ENCODE assay signal across 22 cellular contexts in the genomic region with DNA sequence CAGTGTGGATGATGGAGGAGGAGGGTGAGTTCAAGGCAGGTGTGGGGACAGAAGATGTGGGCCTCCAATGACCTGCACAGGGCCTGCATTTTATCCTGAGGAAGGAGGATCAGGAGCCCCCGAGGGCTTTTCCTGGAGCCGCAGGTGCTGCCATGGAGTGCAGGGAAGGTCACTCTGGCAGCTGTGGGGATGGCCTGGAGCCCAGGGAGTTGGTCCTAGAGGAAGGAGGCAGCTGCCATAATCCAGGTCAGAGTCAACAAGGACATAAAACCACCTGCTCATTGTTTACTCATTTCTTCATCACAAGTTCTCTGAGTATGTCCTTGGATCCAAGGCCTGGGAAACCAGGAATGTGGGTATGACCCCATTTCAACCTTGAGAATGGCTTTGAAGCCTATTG.
DNase-seq lines count a peak whose midpoint lies in the region; ATAC-seq and TF ChIP-seq lines count a peak whose summit lies in the region.
"Had no signal": no experiment of that assay in that cellular context is flagged by ENCODE, and none has a peak within 500 bp of the region (broad histone marks: within the 10 kb centered on the region; RNA-seq: fewer than 3 reads in every experiment).

No MANE protein-coding gene starts in this region.

- DNase-seq in GM13976 (ENCODE audit: low spot score) (peak; percentile 12), NCI-H2196 (lab: John Stamatoyannopoulos, UW; ENCODE audit: unreplicated experiment) (peak; percentile 26), SHP77 treated with DMSO at 0.1 percent for 48 hours (lab: John Stamatoyannopoulos, UW) (peak; percentile 13), neural progenitor cell (ENCODE audit: low spot score) (no peak), AG20443 (ENCODE audit: low spot score) (no peak)
- DNase-seq: ACHN; AML-193; C1 segment of cervical spinal cord; CD8-positive, alpha-beta memory T cell; IMR-90; MV-4-11; NCI-H1694 treated with DMSO at 0.1 percent for 48 hours; NCI-H226; NCI-H510A treated with DMSO at 0.1 percent for 48 hours; NCI-H82; SW 1271; T-helper 17 cell had no signal

- no peaks in the 10 kb centered on the region for H3K36me3 ChIP-seq in neural progenitor cell
- H3K36me3 ChIP-seq: HAP-1 had no signal

- no peak overlapping the region for H3K27ac ChIP-seq in neural progenitor cell
- H3K27ac ChIP-seq: SK-N-MC had no signal

- H3K4me2 ChIP-seq in neural progenitor cell, result no peak overlapping the region

- H3K79me2 ChIP-seq in neural progenitor cell (ENCODE audit: low read depth), result no peaks in the 10 kb centered on the region

- in situ Hi-C loops in GM13976 (cut with MboI; ENCODE audit: low sequenced_read_pairs, unreplicated experiment), result no loop called here

- no peaks in the 10 kb centered on the region for H3K4me1 ChIP-seq in neural progenitor cell
- H3K4me1 ChIP-seq: HAP-1 had no signal

- no peak overlapping the region for H3K4me3 ChIP-seq in neural progenitor cell
- H3K4me3 ChIP-seq: HAP-1, SK-N-MC had no signal

- no peaks in the 10 kb centered on the region for H3K9me3 ChIP-seq in neural progenitor cell (ENCODE audit: low read depth)
- H3K9me3 ChIP-seq: HAP-1 had no signal

- TF ChIP-seq CTCF in GM13976 (IDR thresholded peaks at IDR 0.05; ENCODE audit: borderline replicate concordance, control extremely low read depth, extremely low read depth, insufficient read depth, missing control alignments), result no peak
- TF ChIP-seq CTCF in neural progenitor cell (IDR thresholded peaks at IDR 0.05), result no peak

- H2AFZ ChIP-seq in neural progenitor cell (replicated peaks), result no peak overlapping the region

- H3F3A ChIP-seq in neural progenitor cell (ENCODE audit: low read depth), result no peaks in the 10 kb centered on the region

- H3K9ac ChIP-seq in neural progenitor cell, result no peak overlapping the region

- no peak overlapping the region for H3K27ac Mint-ChIP-seq in neural progenitor cell
- H3K27ac Mint-ChIP-seq: T-helper 17 cell had no signal

- H4K20me1 ChIP-seq in neural progenitor cell (ENCODE audit: low read depth), result no peaks in the 10 kb centered on the region

- H3K4me1 Mint-ChIP-seq in neural progenitor cell, result no peaks in the 10 kb centered on the region
- H3K4me1 Mint-ChIP-seq: CD8-positive, alpha-beta memory T cell; T-helper 17 cell had no signal

- H3K4me3 Mint-ChIP-seq in neural progenitor cell, result no peak overlapping the region
- H3K4me3 Mint-ChIP-seq: CD8-positive, alpha-beta memory T cell; T-helper 17 cell had no signal

- H3K36me3 Mint-ChIP-seq in neural progenitor cell, result no peaks in the 10 kb centered on the region

- no peak for ATAC-seq in HG02852 (IDR thresholded peaks at IDR 0.05; ENCODE audit: unreplicated experiment)
- no peak for ATAC-seq in HG03045 (IDR thresholded peaks at IDR 0.05; ENCODE audit: unreplicated experiment)
- ATAC-seq: Right ventricle myocardium inferior, T-helper 17 cell had no signal

- H3K27me3 Mint-ChIP-seq in neural progenitor cell (ENCODE audit: insufficient read depth, low read depth), result peaks cover 9% of the 10 kb centered on the region
- H3K27me3 Mint-ChIP-seq: T-helper 17 cell had no signal

- H3K27me3 ChIP-seq in neural progenitor cell, result no peaks in the 10 kb centered on the region

- peaks cover 2% of the 10 kb centered on the region for H3K9me3 Mint-ChIP-seq in neural progenitor cell

Comparison
In these comparisons a context has a peak if more than half of its experiments do, and no peak if none do; other contexts are left out.
1. DNase-seq: peak in GM13976 (single experiment), NCI-H2196 (single experiment) and SHP77 treated with DMSO at 0.1 percent for 48 hours (single experiment); none in neural progenitor cell (single experiment) and AG20443 (single experiment).